Comparison of ENCODE assay signal across 1 cellular context in the genomic region with DNA sequence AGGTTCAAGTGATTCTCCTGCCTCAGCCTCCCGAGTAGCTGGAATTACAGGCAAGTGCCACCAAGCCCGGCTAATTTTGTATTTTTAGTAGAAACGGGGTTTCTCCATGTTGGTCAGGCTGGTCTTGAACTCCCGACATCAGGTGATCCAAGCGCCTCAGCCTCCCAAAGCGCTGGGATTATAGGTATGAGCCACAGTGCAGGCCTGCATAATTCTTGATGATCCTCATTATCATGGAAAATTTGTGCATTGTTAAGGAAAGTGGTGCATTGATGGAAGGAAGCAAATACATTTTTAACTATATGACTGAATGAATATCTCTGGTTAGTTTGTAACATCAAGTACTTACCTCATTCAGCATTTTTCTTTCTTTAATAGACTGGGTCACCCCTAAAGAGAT. TPM values are rescaled to one million over a fixed set of nuclear protein-coding genes. Genes with fewer than 3 reads are reported as not detected.
"Had no signal": no experiment of that assay in that cellular context is flagged by ENCODE, and none has a peak within 500 bp of the region (broad histone marks: within the 10 kb centered on the region; RNA-seq: fewer than 3 reads in every experiment).

No MANE protein-coding gene starts in this region.

RNA-seq across cellular contexts. Expression of gene IFI35, which starts 56.4 kb away (rescaled TPM):
- polyA plus RNA-seq: neural cell had no signal
